15 cellular contexts compared by ENCODE assay signal in the genomic region with DNA sequence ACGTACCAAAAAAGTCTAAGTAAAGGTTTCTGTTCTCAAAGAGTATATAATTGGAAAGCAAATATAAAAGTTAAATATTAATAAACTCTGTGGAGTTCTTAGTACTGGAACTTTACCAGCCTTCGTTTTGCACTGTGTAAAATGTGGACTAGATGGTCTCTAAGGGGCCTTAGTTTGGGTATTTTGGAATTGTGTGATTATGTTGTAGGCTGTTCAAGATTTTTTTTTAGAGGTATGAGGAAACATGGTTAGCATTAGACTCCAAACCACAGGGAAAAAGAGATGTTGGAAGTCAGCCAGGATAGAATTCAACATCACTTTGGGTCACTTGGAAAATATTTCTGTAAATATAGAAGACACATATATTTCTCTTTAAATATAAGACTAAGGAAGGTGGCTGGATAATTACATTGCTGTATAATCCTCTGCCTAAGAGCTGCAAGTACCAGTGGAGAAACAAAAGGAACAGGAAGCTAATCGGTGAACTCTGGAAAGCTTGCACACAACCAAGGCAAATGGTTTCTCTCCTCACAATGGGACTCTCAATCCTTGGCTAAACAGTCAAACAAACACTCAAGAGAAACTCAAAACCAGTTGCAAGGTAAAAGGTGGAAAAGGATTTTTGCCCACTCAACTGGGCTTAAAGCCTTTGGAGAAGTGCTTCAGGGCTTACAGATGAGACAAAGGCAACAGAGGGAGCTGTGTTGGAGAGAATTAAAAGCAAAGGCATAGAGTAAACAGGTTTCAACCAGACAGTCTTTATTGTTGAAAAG.
DNase-seq lines count a peak whose midpoint lies in the region; ATAC-seq and TF ChIP-seq lines count a peak whose summit lies in the region.
"Had no signal": no experiment of that assay in that cellular context is flagged by ENCODE, and none has a peak within 500 bp of the region (broad histone marks: within the 10 kb centered on the region; RNA-seq: fewer than 3 reads in every experiment).

No MANE protein-coding gene starts in this region.

- H3K27me3 Mint-ChIP-seq in brain = peaks cover 10% of the 10 kb centered on the region
- H3K27me3 Mint-ChIP-seq: activated T-helper 17 cell treated with anti-CD3 and anti-CD28 coated beads, Interleukin-2, amount 50 U/mL, for 72 hours had no signal

- peak; percentile 80 for DNase-seq in DMS53 treated with DMSO at 0.1 percent for 48 hours (lab: John Stamatoyannopoulos, UW; ENCODE audit: unreplicated experiment)
- DNase-seq in NCI-H2107 (lab: John Stamatoyannopoulos, UW) = peak; percentile 24
- DNase-seq in mucosa of descending colon = no peak
- no peak for DNase-seq in inferior parietal cortex (ENCODE audit: extremely low spot score)
- DNase-seq in stimulated activated CD4-positive, alpha-beta T cell treated with anti-CD3 and anti-CD28 coated beads, Interleukin-4, amount 100 ng/mL, for 4 hours = no peak
- DNase-seq in stimulated activated CD8-positive, alpha-beta memory T cell treated with anti-CD3 and anti-CD28 coated beads, Interleukin-4, amount 100 ng/mL, for 48 hours = no peak
- DNase-seq: activated CD4-positive, alpha-beta T cell treated with anti-CD3 and anti-CD28 coated beads, Interleukin-2, amount 50 U/mL, for 1 hour; islet precursor cell; MG63; naive thymus-derived CD8-positive, alpha-beta T cell; T-helper 1 cell had no signal

- no peak overlapping the region for H3K4me3 ChIP-seq in mucosa of descending colon
- H3K4me3 ChIP-seq: MG63 had no signal

- peaks cover 8% of the 10 kb centered on the region for H3K4me1 Mint-ChIP-seq in brain
- H3K4me1 Mint-ChIP-seq: activated T-helper 17 cell treated with anti-CD3 and anti-CD28 coated beads, Interleukin-2, amount 50 U/mL, for 72 hours; central memory CD8-positive, alpha-beta T cell; naive thymus-derived CD8-positive, alpha-beta T cell had no signal

- H3K4me1 ChIP-seq in mucosa of descending colon (ENCODE audit: low read depth) = no peaks in the 10 kb centered on the region

- H3K36me3 Mint-ChIP-seq in brain = no peaks in the 10 kb centered on the region

- H3K36me3 ChIP-seq in mucosa of descending colon (ENCODE audit: low read depth) = no peaks in the 10 kb centered on the region
- H3K36me3 ChIP-seq: MG63 had no signal

- peaks cover 0 to 12% (median 6%) of the 10 kb centered on the region in 5 experiments for H3K9me3 Mint-ChIP-seq in brain
- H3K9me3 Mint-ChIP-seq: activated T-helper 17 cell treated with anti-CD3 and anti-CD28 coated beads, Interleukin-2, amount 50 U/mL, for 72 hours had no signal

- peak; percentile 16 for ATAC-seq in mucosa of descending colon
- no peak for ATAC-seq in HG03175 (IDR thresholded peaks at IDR 0.05; ENCODE audit: unreplicated experiment)
- ATAC-seq: activated T-helper 17 cell treated with anti-CD3 and anti-CD28 coated beads, Interleukin-2, amount 50 U/mL, for 72 hours; naive thymus-derived CD8-positive, alpha-beta T cell had no signal

- H3K27ac Mint-ChIP-seq in brain = peak overlapping the region in 3 of 5 experiments; percentile 12 to 68 (median 32)
- H3K27ac Mint-ChIP-seq: activated T-helper 17 cell treated with anti-CD3 and anti-CD28 coated beads, Interleukin-2, amount 50 U/mL, for 72 hours; naive thymus-derived CD8-positive, alpha-beta T cell had no signal

- intact Hi-C loops in mucosa of descending colon (cut with DNase I, micrococcal nuclease) = no loop called here

- H3K4me3 Mint-ChIP-seq in brain = no peak overlapping the region
- H3K4me3 Mint-ChIP-seq: activated T-helper 17 cell treated with anti-CD3 and anti-CD28 coated beads, Interleukin-2, amount 50 U/mL, for 72 hours; central memory CD8-positive, alpha-beta T cell; naive thymus-derived CD8-positive, alpha-beta T cell had no signal

- H3K9me3 ChIP-seq in mucosa of descending colon = no peaks in the 10 kb centered on the region
- H3K9me3 ChIP-seq: MG63 had no signal

- no peak for TF ChIP-seq CTCF in brain (conservative IDR thresholded peaks at IDR 0.05)
- no peak for TF ChIP-seq CTCF in mucosa of descending colon (IDR thresholded peaks at IDR 0.05)

Comparison
In these comparisons a context has a peak if more than half of its experiments do, and no peak if none do; other contexts are left out.
1. DNase-seq: peak in DMS53 treated with DMSO at 0.1 percent for 48 hours (single experiment) and NCI-H2107 (single experiment); none in mucosa of descending colon (0 of 3), inferior parietal cortex (single experiment), stimulated activated CD4-positive, alpha-beta T cell treated with anti-CD3 and anti-CD28 coated beads, Interleukin-4, amount 100 ng/mL, for 4 hours (0 of 2) and stimulated activated CD8-positive, alpha-beta memory T cell treated with anti-CD3 and anti-CD28 coated beads, Interleukin-4, amount 100 ng/mL, for 48 hours (single experiment).